In genomic region chrX:40402771-40403533, GRCh38 we compare ENCODE assay signal across 8 cellular contexts.
DNase-seq lines count a peak whose midpoint lies in the region; ATAC-seq, FAIRE-seq and TF ChIP-seq lines count a peak whose summit lies in the region.

No MANE protein-coding gene starts in this region.

- DNase-seq in AG08395 (ENCODE audit: low spot score) (peak; percentile 78), GM19239 (ENCODE audit: insufficient read length, low spot score) (no peak), adipocyte (ENCODE audit: low read depth) (peak; percentile 45), left lung (peak in 1 of 2 donors; percentile 39), NCI-H345 treated with DMSO at 0.1 percent for 48 hours (lab: John Stamatoyannopoulos, UW; ENCODE audit: unreplicated experiment) (no peak), midbrain (lab: John Stamatoyannopoulos, UW) (no peak)
- no peak for DNase-seq in activated CD4-positive, CD25-positive, alpha-beta regulatory T cell treated with anti-CD3 and anti-CD28 coated beads, Interleukin-2, amount 50 U/mL, for 72 hours

- peak; percentile 49 for FAIRE-seq in GM19239 (lab: Jason Lieb, UNC)

- H3K27ac ChIP-seq in left lung: no peak overlapping the region

- intact Hi-C loops in left lung (cut with DNase I): no loop called here

- H3K27me3 ChIP-seq in adipocyte (replicated peaks; ENCODE audit: control insufficient read depth, insufficient read depth, low read length) (peaks cover 43% of the 10 kb centered on the region), left lung (no peaks in the 10 kb centered on the region)

- H3K36me3 ChIP-seq in adipocyte (ENCODE audit: control insufficient read depth, insufficient read depth, low read length, severe bottlenecking) (no peaks in the 10 kb centered on the region), left lung (no peaks in the 10 kb centered on the region)

- H3K4me3 ChIP-seq in adipocyte (ENCODE audit: low read length) (no peak overlapping the region), left lung (no peak overlapping the region)

- peaks cover 5% of the 10 kb centered on the region for H3K4me1 ChIP-seq in adipocyte (ENCODE audit: control insufficient read depth, insufficient read depth, low read length)
- H3K4me1 ChIP-seq in left lung: no peaks in the 10 kb centered on the region

- peak; percentile 85 for ATAC-seq in left lung
- ATAC-seq in GM19455 (IDR thresholded peaks at IDR 0.05; ENCODE audit: unreplicated experiment): no peak

- TF ChIP-seq CTCF in left lung (IDR thresholded peaks at IDR 0.05): no peak

- H3K9ac ChIP-seq in adipocyte (ENCODE audit: low read length): no peak overlapping the region

- H3K9me3 ChIP-seq in adipocyte (ENCODE audit: control insufficient read depth, low read length) (peaks cover 22% of the 10 kb centered on the region), left lung (no peaks in the 10 kb centered on the region)

Comparison
In these comparisons a context has a peak if more than half of its experiments do, and no peak if none do; other contexts are left out.
1. DNase-seq: peak in AG08395 (single experiment) and adipocyte (single experiment); none in GM19239 (single experiment), NCI-H345 treated with DMSO at 0.1 percent for 48 hours (single experiment), midbrain (single experiment) and activated CD4-positive, CD25-positive, alpha-beta regulatory T cell treated with anti-CD3 and anti-CD28 coated beads, Interleukin-2, amount 50 U/mL, for 72 hours (single experiment).